13 cellular contexts compared by ENCODE assay signal in genomic region chr6:57432162-57432561, GRCh38.
DNase-seq lines count a peak whose midpoint lies in the region; ATAC-seq and TF ChIP-seq lines count a peak whose summit lies in the region.
"Had no signal": no experiment of that assay in that cellular context is flagged by ENCODE, and none has a peak within 500 bp of the region (broad histone marks: within the 10 kb centered on the region; RNA-seq: fewer than 3 reads in every experiment).

No MANE protein-coding gene starts in this region.

- H3K9me3 ChIP-seq in GM23248 (ENCODE audit: low read depth) (no peaks in the 10 kb centered on the region), PC-3 (ENCODE audit: low read length) (no peaks in the 10 kb centered on the region)
- H3K9me3 ChIP-seq: left lung, thoracic aorta had no signal

- TF ChIP-seq CTCF in astrocyte of the cerebellum (IDR thresholded peaks at IDR 0.05; ENCODE audit: low read depth, low read length, missing control alignments) (no peak), PC-3 (conservative IDR thresholded peaks at IDR 0.05; ENCODE audit: low read depth, low read length) (no peak)

- BruUV-seq in PC-3 (replicated peaks; lab: Mats Ljungman, UMichigan): no TSS peak

- peaks cover 59% of the 10 kb centered on the region for H3K79me2 ChIP-seq in GM23248 (ENCODE audit: insufficient read depth)
- H3K79me2 ChIP-seq in PC-3 (ENCODE audit: low read length): no peaks in the 10 kb centered on the region

- no peaks in the 10 kb centered on the region for H3K36me3 ChIP-seq in GM23248 (ENCODE audit: low read depth)
- H3K36me3 ChIP-seq in PC-3 (ENCODE audit: low read depth, low read length): no peaks in the 10 kb centered on the region
- H3K36me3 ChIP-seq: left lung, thoracic aorta had no signal

- in situ Hi-C loops in GM23248 (cut with MboI): no loop called here
- in situ Hi-C loops in astrocyte of the cerebellum (cut with HindIII; ENCODE audit: low sequenced_read_pairs): no loop called here

- intact Hi-C loops in Right ventricle myocardium superior (cut with DNase I) (no loop called here), PC-3 (cut with micrococcal nuclease) (no loop called here)

- H3K4me1 ChIP-seq in GM23248 (ENCODE audit: insufficient read depth) (peaks cover 43% of the 10 kb centered on the region), PC-3 (ENCODE audit: insufficient read depth, low read length) (peaks cover 12% of the 10 kb centered on the region)

- H3F3A ChIP-seq in GM23248 (ENCODE audit: insufficient read depth) (peaks cover 38% of the 10 kb centered on the region), PC-3 (ENCODE audit: low read length, unreplicated experiment) (no peaks in the 10 kb centered on the region)

- DNase-seq in AG20443 (ENCODE audit: low spot score) (peak; percentile 27), GM23248 (peak; percentile 73), astrocyte of the cerebellum (ENCODE audit: low read depth) (peak; percentile 12), lung microvascular endothelial cell (ENCODE audit: low read depth in 2 of 2) (peak; percentile 17 to 72), Right ventricle myocardium superior (no peak), DMS114 treated with DMSO at 0.1 percent for 48 hours (lab: John Stamatoyannopoulos, UW; ENCODE audit: unreplicated experiment) (no peak), PC-3 (no peak)
- DNase-seq: aorta, left lung, posterior cingulate gyrus, SHP77 had no signal

- CTCF ChIA-PET in PC-3 (lab: Charles Lee): no interaction called here

- ATAC-seq in Right ventricle myocardium superior (ENCODE audit: poor library complexity): no peak
- no peak for ATAC-seq in HG03342 (IDR thresholded peaks at IDR 0.05; ENCODE audit: unreplicated experiment)
- ATAC-seq in PC-3: no peak
- ATAC-seq: left lung had no signal

- H3K4me2 ChIP-seq in GM23248 (ENCODE audit: unreplicated experiment): peak overlapping the region; percentile 66
- H3K4me2 ChIP-seq in PC-3 (ENCODE audit: low read length): no peak overlapping the region

- POLR2A ChIA-PET in PC-3 (lab: Charles Lee; ENCODE audit: unreplicated experiment): no interaction called here

- H2AFZ ChIP-seq in GM23248 (no peak overlapping the region), PC-3 (ENCODE audit: low read length) (no peak overlapping the region)

- no peaks in the 10 kb centered on the region for H3K27me3 ChIP-seq in GM23248 (replicated peaks; ENCODE audit: insufficient read depth)
- no peaks in the 10 kb centered on the region for H3K27me3 ChIP-seq in PC-3 (ENCODE audit: low read length)
- H3K27me3 ChIP-seq: left lung had no signal

- no peaks in the 10 kb centered on the region for H4K20me1 ChIP-seq in GM23248 (ENCODE audit: insufficient read depth)
- no peaks in the 10 kb centered on the region for H4K20me1 ChIP-seq in PC-3 (ENCODE audit: low read length)

- H3K9ac ChIP-seq in GM23248: peak overlapping the region; percentile 1; the same call in 1 of the 2 replicates
- H3K9ac ChIP-seq in PC-3 (ENCODE audit: low read length): no peak overlapping the region

- 0% methylated on average over 2 of the region's 2 CpGs for WGBS in GM23248 (ENCODE audit: low coverage in 1 of 2, low lambda C conversion rate in 2 of 2, missing lambda C conversion rate in 2 of 2), 2 experiments

- H3K9me2 ChIP-seq in GM23248 (ENCODE audit: insufficient read depth) (no peaks in the 10 kb centered on the region), PC-3 (replicated peaks; ENCODE audit: low read length) (no peaks in the 10 kb centered on the region)

- peak overlapping the region; percentile 57 for H3K27ac ChIP-seq in GM23248
- H3K27ac ChIP-seq in PC-3 (ENCODE audit: low read length): no peak overlapping the region
- H3K27ac ChIP-seq: left lung had no signal

- H3K4me3 ChIP-seq in GM23248: 0 out of 2 replicates have a peak overlapping the region, but pooled peaks have one; percentile 12
- H3K4me3 ChIP-seq in astrocyte of the cerebellum (ENCODE audit: low read depth, low read length): no peak overlapping the region
- no peak overlapping the region for H3K4me3 ChIP-seq in PC-3 (ENCODE audit: low read length)
- H3K4me3 ChIP-seq: left lung, thoracic aorta had no signal

Comparison
In these comparisons a context has a peak if more than half of its experiments do, and no peak if none do; other contexts are left out.
1. DNase-seq: peak in AG20443 (single experiment), GM23248 (single experiment), astrocyte of the cerebellum (single experiment) and lung microvascular endothelial cell (2 of 2); none in Right ventricle myocardium superior (single experiment), DMS114 treated with DMSO at 0.1 percent for 48 hours (single experiment) and PC-3 (single experiment).